Comparison of ENCODE assay signal across 17 cellular contexts in genomic region chr1:189962171-189962570, GRCh38.
DNase-seq lines count a peak whose midpoint lies in the region; ATAC-seq and TF ChIP-seq lines count a peak whose summit lies in the region.
"Had no signal": no experiment of that assay in that cellular context is flagged by ENCODE, and none has a peak within 500 bp of the region (broad histone marks: within the 10 kb centered on the region; RNA-seq: fewer than 3 reads in every experiment).

No MANE protein-coding gene starts in this region.

- no peak for TF ChIP-seq POLR2A in breast epithelium (IDR thresholded peaks at IDR 0.05)

- no peaks in the 10 kb centered on the region for H3K9me3 Mint-ChIP-seq in MCF 10A (ENCODE audit: unreplicated experiment)
- H3K9me3 Mint-ChIP-seq in activated CD4-positive, alpha-beta memory T cell treated with anti-CD3 and anti-CD28 coated beads for 36 hours = peaks cover 10% of the 10 kb centered on the region

- no peaks in the 10 kb centered on the region for H3K36me3 ChIP-seq in breast epithelium
- H3K36me3 ChIP-seq in adipocyte (ENCODE audit: control insufficient read depth, insufficient read depth, low read length, severe bottlenecking) = no peaks in the 10 kb centered on the region
- H3K36me3 ChIP-seq in smooth muscle cell (ENCODE audit: low read depth) = no peaks in the 10 kb centered on the region
- H3K36me3 ChIP-seq: thoracic aorta had no signal

- H3K36me3 Mint-ChIP-seq in MCF 10A (ENCODE audit: insufficient read depth, unreplicated experiment) = no peaks in the 10 kb centered on the region
- H3K36me3 Mint-ChIP-seq in activated CD4-positive, alpha-beta memory T cell treated with anti-CD3 and anti-CD28 coated beads for 36 hours = no peaks in the 10 kb centered on the region

- no peak overlapping the region for H3K4me3 Mint-ChIP-seq in MCF 10A (ENCODE audit: unreplicated experiment)
- H3K4me3 Mint-ChIP-seq in activated CD4-positive, alpha-beta memory T cell treated with anti-CD3 and anti-CD28 coated beads for 36 hours = no peak overlapping the region

- H3K27me3 ChIP-seq in breast epithelium (no peaks in the 10 kb centered on the region), adipocyte (replicated peaks; ENCODE audit: control insufficient read depth, insufficient read depth, low read length) (no peaks in the 10 kb centered on the region), foreskin keratinocyte (no peaks in the 10 kb centered on the region), smooth muscle cell (ENCODE audit: low read depth) (no peaks in the 10 kb centered on the region)

- ATAC-seq in foreskin keratinocyte (no peak), HG02938 (IDR thresholded peaks at IDR 0.05; ENCODE audit: unreplicated experiment) (no peak)
- ATAC-seq: Panc1 had no signal

- DNase-seq in MCF 10A (ENCODE audit: unreplicated experiment) (peak; percentile 82), breast epithelium (ENCODE audit: low spot score in 2 of 2) (no peak), adipocyte (ENCODE audit: low read depth) (peak; percentile 92), foreskin keratinocyte (peak; percentile 2 to 34), smooth muscle cell (lab: John Stamatoyannopoulos, UW; ENCODE audit: unreplicated experiment) (no peak)
- no peak for DNase-seq in NK-92 treated with Interleukin-12 subunit alpha and Interleukin-12 subunit beta, amount 100 ng/mL, for 24 hours (lab: John Stamatoyannopoulos, UW)
- DNase-seq in activated CD4-positive, alpha-beta memory T cell treated with anti-CD3 and anti-CD28 coated beads for 36 hours = no peak
- DNase-seq: activated CD4-positive, alpha-beta T cell treated with anti-CD3 and anti-CD28 coated beads, Interleukin-2, amount 50 U/mL, for 1 hour; caudate nucleus; hippocampal formation; NCI-H1092 treated with DMSO at 0.1 percent for 48 hours; NCI-H2227 treated with DMSO at 0.1 percent for 48 hours; occipital lobe; T-helper 2 cell had no signal

- H3K9ac ChIP-seq in adipocyte (ENCODE audit: low read length) = no peak overlapping the region
- no peak overlapping the region for H3K9ac ChIP-seq in smooth muscle cell (ENCODE audit: low read depth)

- no peak overlapping the region for H3K27ac ChIP-seq in breast epithelium
- no peak overlapping the region for H3K27ac ChIP-seq in foreskin keratinocyte
- H3K27ac ChIP-seq in smooth muscle cell (ENCODE audit: low read depth) = peak overlapping the region; percentile 64

- H3K9me3 ChIP-seq in breast epithelium (no peaks in the 10 kb centered on the region), adipocyte (ENCODE audit: control insufficient read depth, low read length) (no peaks in the 10 kb centered on the region), smooth muscle cell (replicated peaks; ENCODE audit: low read depth) (no peaks in the 10 kb centered on the region)
- H3K9me3 ChIP-seq: thoracic aorta had no signal

- H3K4me3 ChIP-seq in breast epithelium (no peak overlapping the region), adipocyte (ENCODE audit: low read length) (no peak overlapping the region), smooth muscle cell (no peak overlapping the region)
- H3K4me3 ChIP-seq: thoracic aorta had no signal

- H3K27me3 Mint-ChIP-seq in MCF 10A (ENCODE audit: insufficient read depth, unreplicated experiment) = no peaks in the 10 kb centered on the region
- no peaks in the 10 kb centered on the region for H3K27me3 Mint-ChIP-seq in activated CD4-positive, alpha-beta memory T cell treated with anti-CD3 and anti-CD28 coated beads for 36 hours

- H3K27ac Mint-ChIP-seq in MCF 10A (ENCODE audit: low read depth, unreplicated experiment) = no peak overlapping the region
- no peak overlapping the region for H3K27ac Mint-ChIP-seq in activated CD4-positive, alpha-beta memory T cell treated with anti-CD3 and anti-CD28 coated beads for 36 hours

- CTCF ChIA-PET in MCF 10A (lab: Yijun Ruan, JAX) = interaction anchor here (0.6 to 1.3 kb wide), 2 partner anchors 8 to 81 kb away, joined by 3 to 4 read pairs; no protein-coding TSS in a partner anchor
- CTCF ChIA-PET in activated CD4-positive, alpha-beta memory T cell treated with anti-CD3 and anti-CD28 coated beads for 36 hours (lab: Charles Lee) = no interaction called here

- TF ChIP-seq CTCF in MCF 10A (IDR thresholded peaks at IDR 0.05; ENCODE audit: unreplicated experiment) (no peak), breast epithelium (IDR thresholded peaks at IDR 0.05) (no peak), foreskin keratinocyte (conservative IDR thresholded peaks at IDR 0.05) (no peak), smooth muscle cell (IDR thresholded peaks at IDR 0.05; ENCODE audit: borderline replicate concordance, insufficient read depth, poor library complexity, severe bottlenecking) (no peak)

- H3K79me2 ChIP-seq in smooth muscle cell (ENCODE audit: low read depth) = no peaks in the 10 kb centered on the region

- POLR2A ChIA-PET in MCF 10A (lab: Yijun Ruan, JAX) = interaction anchor here (0.6 to 1.7 kb wide), 2 partner anchors 9 to 163 kb away, joined by 3 to 5 read pairs; no protein-coding TSS in a partner anchor
- POLR2A ChIA-PET in activated CD4-positive, alpha-beta memory T cell treated with anti-CD3 and anti-CD28 coated beads for 36 hours (lab: Charles Lee) = no interaction called here

- no TSS peak for BruUV-seq in MCF 10A (replicated peaks; lab: Mats Ljungman, UMichigan)

- H2AFZ ChIP-seq in smooth muscle cell (ENCODE audit: low read depth) = no peak overlapping the region

- H3F3A ChIP-seq in smooth muscle cell (ENCODE audit: low read depth) = no peaks in the 10 kb centered on the region

- no peaks in the 10 kb centered on the region for H4K20me1 ChIP-seq in smooth muscle cell (ENCODE audit: low read depth)

- H3K4me1 ChIP-seq in breast epithelium = no peaks in the 10 kb centered on the region
- H3K4me1 ChIP-seq in adipocyte (ENCODE audit: control insufficient read depth, insufficient read depth, low read length) = peaks cover 10% of the 10 kb centered on the region
- no peaks in the 10 kb centered on the region for H3K4me1 ChIP-seq in foreskin keratinocyte
- peaks cover 11% of the 10 kb centered on the region for H3K4me1 ChIP-seq in smooth muscle cell (ENCODE audit: low read depth)

- peak overlapping the region; percentile 67 for H3K4me2 ChIP-seq in smooth muscle cell

- peaks cover 10% of the 10 kb centered on the region for H3K4me1 Mint-ChIP-seq in MCF 10A (ENCODE audit: insufficient read depth, unreplicated experiment)
- H3K4me1 Mint-ChIP-seq in activated CD4-positive, alpha-beta memory T cell treated with anti-CD3 and anti-CD28 coated beads for 36 hours (ENCODE audit: low read depth) = no peaks in the 10 kb centered on the region

- intact Hi-C loops in MCF 10A (cut with micrococcal nuclease) (no loop called here), breast epithelium (cut with DNase I; ENCODE audit: low total_unique reads) (no loop called here)
- intact Hi-C loops in activated CD4-positive, alpha-beta memory T cell treated with anti-CD3 and anti-CD28 coated beads for 36 hours (cut with micrococcal nuclease) = no loop called here

Comparison
In these comparisons a context has a peak if more than half of its experiments do, and no peak if none do; other contexts are left out.
1. DNase-seq: peak in MCF 10A (single experiment), adipocyte (single experiment) and foreskin keratinocyte (2 of 2); none in breast epithelium (0 of 2), smooth muscle cell (single experiment), NK-92 treated with Interleukin-12 subunit alpha and Interleukin-12 subunit beta, amount 100 ng/mL, for 24 hours (single experiment) and activated CD4-positive, alpha-beta memory T cell treated with anti-CD3 and anti-CD28 coated beads for 36 hours (single experiment).